In genomic region chr9:128920381-128921058, GRCh38 we compare ENCODE assay signal across 1 cellular context.
TF ChIP-seq lines count a peak whose summit lies in the region.

Gene PHYHD1 (plus strand): TSS chr9:128920982. CDS start chr9:128922324, 1,342 bp downstream.

TF ChIP-seq in liver, 16 proteins besides CTCF, POLR2A, EP300 and RAD21 (continued from another document):
- TF ChIP-seq MAX (IDR thresholded peaks at IDR 0.05) (peak; percentile 69), FOXA2 (IDR thresholded peaks at IDR 0.05) (no peak)
